Comparison of ENCODE assay signal across 7 cellular contexts in genomic region chr12:86770871-86771270, GRCh38.
"Had no signal": no experiment of that assay in that cellular context is flagged by ENCODE, and none has a peak within 500 bp of the region (broad histone marks: within the 10 kb centered on the region; RNA-seq: fewer than 3 reads in every experiment).

No MANE protein-coding gene starts in this region.

- H3K27ac Mint-ChIP-seq: IgD-negative memory B cell had no signal

- ATAC-seq: HepG2, K562 had no signal

- H3K4me3 Mint-ChIP-seq: IgD-negative memory B cell had no signal

- DNase-seq: IMR-90, KBM-7 had no signal

- H3K27me3 Mint-ChIP-seq: IgD-negative memory B cell had no signal

- H3K36me3 Mint-ChIP-seq: IgD-negative memory B cell had no signal

- FAIRE-seq: HepG2, HTR-8/SVneo, K562 had no signal

- H3K27ac ChIP-seq: HL-60 had no signal

- H3K4me3 ChIP-seq: K562 had no signal

- H3K4me1 Mint-ChIP-seq: IgD-negative memory B cell had no signal
